8 cellular contexts compared by ENCODE assay signal in genomic region chr1:42950146-42950480, GRCh38. TPM values are rescaled to one million over a fixed set of nuclear protein-coding genes. Genes with fewer than 3 reads are reported as not detected.
A peak's percentile ranks its signal among the peaks of the same experiment; 100 is the strongest.
DNase-seq lines count a peak whose midpoint lies in the region; ATAC-seq, FAIRE-seq and TF ChIP-seq lines count a peak whose summit lies in the region.

No MANE protein-coding gene starts in this region.

- peaks cover 94% of the 10 kb centered on the region for H4K20me1 ChIP-seq in Loucy (ENCODE audit: insufficient read depth, low read length, poor library complexity, severe bottlenecking)
- peaks cover 80% of the 10 kb centered on the region for H4K20me1 ChIP-seq in K562 (replicated peaks; ENCODE audit: control insufficient read depth, insufficient read depth, low read length)

- TF ChIP-seq EP300 in K562 (IDR thresholded peaks at IDR 0.05; ENCODE audit: low read length), result no peak

- no peak overlapping the region for H2AFZ ChIP-seq in Loucy (ENCODE audit: low read length)
- no peak overlapping the region for H2AFZ ChIP-seq in K562 (ENCODE audit: low read depth, low read length)

- H3K9me3 Mint-ChIP-seq in naive B cell, result no peaks in the 10 kb centered on the region

- H3K9me1 ChIP-seq in K562 (ENCODE audit: control insufficient read depth, insufficient read depth, low read length), result peaks cover 57% of the 10 kb centered on the region

- POLR2A ChIA-PET in K562 (lab: Yijun Ruan, JAX), result interaction anchor here (0.6 to 6.6 kb wide), 9 partner anchors 9 to 141 kb away, joined by 3 to 48 read pairs (median 5); partner anchors contain the start of gene SLC2A1
- POLR2A ChIA-PET in GM10248 (lab: Yijun Ruan, JAX), result interaction anchor here (2.4 kb wide), 1 partner anchor 14 kb away, joined by 8 read pairs; no protein-coding TSS in a partner anchor

- BruUV-seq in K562 (replicated peaks; lab: Mats Ljungman, UMichigan), result no TSS peak

- H3F3A ChIP-seq in Loucy (ENCODE audit: low read depth), result no peaks in the 10 kb centered on the region

- H3K27ac ChIP-seq in C4-2B, result peak overlapping the region; percentile 99; the same call in 1 of the 2 replicates
- H3K27ac ChIP-seq in K562 (ENCODE audit: extremely low read depth, low read depth, low read length), result peak overlapping the region; percentile 77

- intact Hi-C loops in K562 (cut with micrococcal nuclease), result no loop called here

- H3K9ac ChIP-seq in Loucy (ENCODE audit: low read depth, low read length, poor library complexity, severe bottlenecking) (peak overlapping the region; percentile 6), K562 (ENCODE audit: insufficient read depth in 1 of 2, low read depth in 2 of 2, low read length in 2 of 2) (peak overlapping the region; percentile 55 to 65; a peak in 3 of 4 replicates)

- H3K36me3 Mint-ChIP-seq in naive B cell, result peaks cover 16 to 19% of the 10 kb centered on the region in 2 donors

- in situ Hi-C loops in K562 (cut with MboI), result no loop called here

- no peaks in the 10 kb centered on the region for H3K27me3 ChIP-seq in Loucy (ENCODE audit: insufficient read depth, low read length, poor library complexity, severe bottlenecking)
- H3K27me3 ChIP-seq in K562 (ENCODE audit: control insufficient read depth in 2 of 2, insufficient read depth in 2 of 2, low read length in 2 of 2), result no peaks in the 10 kb centered on the region

- no peaks in the 10 kb centered on the region for H3K9me2 ChIP-seq in Loucy (replicated peaks; ENCODE audit: low read depth, low read length)

- H3K4me2 ChIP-seq in Loucy (ENCODE audit: low read depth, low read length, poor library complexity, severe bottlenecking) (peak overlapping the region; percentile 60), K562 (ENCODE audit: insufficient read depth, low read length) (peak overlapping the region; percentile 62)

- H3K9me3 ChIP-seq in Loucy (ENCODE audit: insufficient read depth, low read depth, low read length) (no peaks in the 10 kb centered on the region), K562 (replicated peaks; ENCODE audit: control insufficient read depth, insufficient read depth, low read depth, low read length) (no peaks in the 10 kb centered on the region)

- peaks cover 68% of the 10 kb centered on the region for H3K4me1 ChIP-seq in Loucy (ENCODE audit: insufficient read depth, low read length, poor library complexity, severe bottlenecking)
- peaks cover 71 to 84% of the 10 kb centered on the region in 2 experiments for H3K4me1 ChIP-seq in K562 (replicated peaks in 1 of 2; ENCODE audit: control insufficient read depth in 2 of 2, insufficient read depth in 2 of 2, low read length in 2 of 2)

- ATAC-seq in K562 (no peak), naive B cell (ENCODE audit: low read depth in 2 of 2) (no peak), HG03139 (IDR thresholded peaks at IDR 0.05; ENCODE audit: unreplicated experiment) (no peak)

- TF ChIP-seq RAD21 in K562 (CRISPR knock-in tag; conservative IDR thresholded peaks at IDR 0.05 in 1 of 2, IDR thresholded peaks at IDR 0.05 in 1 of 2), result no peak

- H3K27ac Mint-ChIP-seq in naive B cell, result peak overlapping the region; percentile 36 to 95 (median 78)

- H3K79me2 ChIP-seq in Loucy (ENCODE audit: insufficient read depth, low read length) (peaks cover 100% of the 10 kb centered on the region), K562 (ENCODE audit: control insufficient read depth, insufficient read depth, low read length) (peaks cover 100% of the 10 kb centered on the region)

- no peak for FAIRE-seq in K562 (lab: Jason Lieb, UNC)

- H3K4me1 Mint-ChIP-seq in naive B cell, result peaks cover 76 to 100% (median 98%) of the 10 kb centered on the region in 3 donors

- peak overlapping the region; percentile 74 to 99 (median 84) for H3K4me3 Mint-ChIP-seq in naive B cell

- TF ChIP-seq CTCF in C4-2B (conservative IDR thresholded peaks at IDR 0.05), result no peak
- TF ChIP-seq CTCF in Loucy (conservative IDR thresholded peaks at IDR 0.05; ENCODE audit: low read length), result no peak
- TF ChIP-seq CTCF in K562 (IDR thresholded peaks at IDR 0.05 in 2 of 3, conservative IDR thresholded peaks at IDR 0.05 in 1 of 3; ENCODE audit: insufficient read depth in 2 of 3, low read depth in 1 of 3, low read length in 3 of 3), result no peak
- TF ChIP-seq CTCF in GM10248 (IDR thresholded peaks at IDR 0.05; ENCODE audit: control extremely low read depth, extremely low read depth, low read depth, missing control alignments), result no peak

- WGBS in K562 (ENCODE audit: insufficient coverage, low coverage, missing lambda C conversion rate), result 39% methylated on average over 5 of the region's 5 CpGs

- CTCF ChIA-PET in K562 (lab: Yijun Ruan, JAX; ENCODE audit: low intra/inter-chr PET ratio), result no interaction called here
- CTCF ChIA-PET in GM10248 (lab: Yijun Ruan, JAX), result interaction anchor here (1.2 to 1.9 kb wide), 4 partner anchors 9 to 123 kb away, joined by 3 to 9 read pairs (median 6); no protein-coding TSS in a partner anchor

- H3K27me3 Mint-ChIP-seq in naive B cell, result no peaks in the 10 kb centered on the region

- peak overlapping the region; percentile 19 for H3K4me3 ChIP-seq in Loucy (ENCODE audit: low read length, poor library complexity, severe bottlenecking)
- no peak overlapping the region for H3K4me3 ChIP-seq in K562

- peaks cover 24% of the 10 kb centered on the region; the same call in 1 of the 2 replicates for H3K36me3 ChIP-seq in Loucy (ENCODE audit: insufficient read depth, low read length)
- peaks cover 87% of the 10 kb centered on the region for H3K36me3 ChIP-seq in K562 (ENCODE audit: control insufficient read depth, insufficient read depth, low read length)

- TF ChIP-seq POLR2A in K562 (conservative IDR thresholded peaks at IDR 0.05), result no peak

- DNase-seq in K562 (ENCODE audit: extremely low read depth in 1 of 4, low spot score in 3 of 4) (peak in 1 of 4 experiments; percentile 34), naive B cell (no peak), GM10248 (ENCODE audit: extremely low spot score) (no peak), GOT3 (lab: John Stamatoyannopoulos, UW) (no peak)
- DNase-seq in central memory CD4-positive, alpha-beta T cell, result no peak

TF ChIP-seq in K562, 482 proteins besides CTCF, POLR2A, EP300 and RAD21 (continues in another document):
- no peak for TF ChIP-seq DEAF1 (CRISPR knock-in tag; IDR thresholded peaks at IDR 0.05)

RNA-seq across cellular contexts. Expression of gene SLC2A1, which starts 8.6 kb away (rescaled TPM):
- total RNA-seq in K562 (2011; cell fraction: chromatin; rRNA removed; ENCODE audit: low replicate concordance), result 278 and 566 TPM in 2 replicates
- total RNA-seq in K562 (2011; cell fraction: nucleolus; rRNA removed), result 420 and 508 TPM in 2 replicates
- 435 and 495 TPM in 2 replicates for total RNA-seq in K562 (2011; cell fraction: nucleoplasm; rRNA removed)
- total RNA-seq in K562 (2014; rRNA removed) (93.1 and 145 TPM in 2 replicates), K562 (2014; rRNA removed; fragmentation: Illumina TruSeq; extraction: Trizol) (39.4 and 42.8 TPM in 2 replicates), K562 (2015; rRNA removed; fragmentation: Illumina TruSeq; extraction: Trizol) (34.9 and 37.4 TPM in 2 replicates), K562 (2021) (141 and 153 TPM in 2 replicates)
- polyA plus RNA-seq in K562 (2011; rRNA removed) (53.4 and 142 TPM in 2 replicates), K562 (2014; fragmentation: Illumina TruSeq; extraction: Trizol) (73.4 and 73.6 TPM in 2 replicates), K562 (2014; fragmentation: Nextera tagmentation; extraction: Ambion mirVana) (10 to 100 TPM; 12.6 to 22.9 TPM), K562 (2014; rRNA removed) (48.0 and 52.8 TPM in 2 replicates), naive B cell (ENCODE audit: low read depth in 6 of 6) (100 to 1,000 TPM in 1 of 6 donors, 10 to 100 TPM in 5; 58.4 to 125 (median 89.7) TPM)
- polyA plus RNA-seq in K562 (2011; cell fraction: cytosol; rRNA removed), result 95.7 and 144 TPM in 2 replicates
- polyA plus RNA-seq in K562 (2011; cell fraction: nucleus; rRNA removed), result 174 and 230 TPM in 2 replicates
- 54.8 and 81.2 TPM in 2 replicates for polyA plus RNA-seq in K562 (2012)
- 56.6 and 73.8 TPM in 2 replicates for polyA minus RNA-seq in K562 (2011; rRNA and poly(A)+ RNA removed)
- polyA minus RNA-seq in K562 (2011; cell fraction: cytosol; rRNA and poly(A)+ RNA removed), result 98.1 and 111 TPM in 2 replicates
- 86.4 and 99.1 TPM in 2 replicates for polyA minus RNA-seq in K562 (2011; cell fraction: nucleus; rRNA and poly(A)+ RNA removed)
